In the genomic region with DNA sequence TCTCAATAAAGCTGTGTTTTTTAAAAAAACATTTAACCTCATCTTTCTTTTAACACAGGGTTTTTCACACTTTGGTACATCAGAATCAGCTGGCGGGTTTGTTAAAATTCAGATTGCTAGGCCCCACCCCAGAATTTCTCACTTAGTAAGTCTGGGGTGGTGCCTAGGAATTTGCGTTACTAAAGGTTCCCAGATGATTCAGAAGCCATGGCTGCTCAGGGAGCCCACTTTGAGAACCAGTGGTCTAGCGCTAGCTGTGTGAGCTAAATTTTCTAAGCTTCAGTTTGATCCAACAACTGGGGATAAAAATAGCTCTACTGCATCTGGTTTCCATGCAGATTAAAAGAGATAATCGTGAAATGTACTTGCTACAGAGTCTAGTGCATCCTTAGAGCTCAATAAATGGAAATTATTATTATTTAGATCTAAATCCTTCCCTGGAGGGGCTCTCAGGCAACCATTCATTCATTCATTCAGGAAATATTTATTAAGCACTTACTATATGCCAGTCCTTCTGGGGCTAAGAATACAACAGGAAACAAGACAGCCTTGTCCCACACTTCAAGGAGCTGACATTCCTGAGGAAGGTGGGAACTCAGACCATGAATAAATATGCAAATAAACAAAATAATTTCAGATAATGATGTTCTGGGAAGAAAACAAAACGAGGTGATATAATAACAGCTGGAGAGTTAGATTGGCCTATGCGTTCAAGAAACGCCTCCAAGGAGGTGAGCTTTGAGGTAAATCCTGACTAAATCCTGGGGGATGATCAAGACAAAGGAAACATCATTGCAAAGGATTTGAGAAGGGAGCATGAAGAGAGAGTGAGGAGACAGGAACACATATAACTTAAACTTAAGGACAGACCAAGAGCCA, we compare ENCODE assay signal across 17 cellular contexts. TPM values are rescaled to one million over a fixed set of nuclear protein-coding genes. Genes with fewer than 3 reads are reported as not detected.
DNase-seq lines count a peak whose midpoint lies in the region; ATAC-seq and TF ChIP-seq lines count a peak whose summit lies in the region.
"Had no signal": no experiment of that assay in that cellular context is flagged by ENCODE, and none has a peak within 500 bp of the region (broad histone marks: within the 10 kb centered on the region; RNA-seq: fewer than 3 reads in every experiment).

No MANE protein-coding gene starts in this region.

- POLR2A ChIA-PET in PC-9 (lab: Charles Lee; ENCODE audit: unreplicated experiment): interaction anchor here (0.6 to 0.7 kb wide), 2 partner anchors 20 to 32 kb away, joined by 3 to 9 read pairs; no protein-coding TSS in a partner anchor

- no peak for TF ChIP-seq CTCF in AG10803 (conservative IDR thresholded peaks at IDR 0.05; ENCODE audit: low read length)
- TF ChIP-seq CTCF in PC-9 (conservative IDR thresholded peaks at IDR 0.05): no peak
- no peak for TF ChIP-seq CTCF in fibroblast of lung (conservative IDR thresholded peaks at IDR 0.05 in 1 of 2, IDR thresholded peaks at IDR 0.05 in 1 of 2; ENCODE audit: low read depth in 1 of 2, low read length in 2 of 2)
- no peak for TF ChIP-seq CTCF in progenitor cell of endocrine pancreas (IDR thresholded peaks at IDR 0.05; ENCODE audit: unreplicated experiment)

- no peaks in the 10 kb centered on the region for H3K4me1 Mint-ChIP-seq in progenitor cell of endocrine pancreas (ENCODE audit: low read depth)
- H3K4me1 Mint-ChIP-seq: activated naive CD8-positive, alpha-beta T cell treated with anti-CD3 and anti-CD28 coated beads, Interleukin-2, amount 10 ng/mL, durations not matched to agents 7 days and 5 days had no signal

- H2AFZ ChIP-seq in PC-9: no peak overlapping the region
- no peak overlapping the region for H2AFZ ChIP-seq in fibroblast of lung (ENCODE audit: low read length)

- BruUV-seq in PC-9 (replicated peaks; lab: Mats Ljungman, UMichigan): TSS peak; percentile 90

- no peaks in the 10 kb centered on the region for H3K79me2 ChIP-seq in PC-9 (ENCODE audit: low read depth)
- no peaks in the 10 kb centered on the region for H3K79me2 ChIP-seq in fibroblast of lung (ENCODE audit: control insufficient read depth, insufficient read depth, low read length)

- no peaks in the 10 kb centered on the region for H3K9me3 Mint-ChIP-seq in progenitor cell of endocrine pancreas (ENCODE audit: low read depth)
- H3K9me3 Mint-ChIP-seq: activated naive CD8-positive, alpha-beta T cell treated with anti-CD3 and anti-CD28 coated beads, Interleukin-2, amount 10 ng/mL, durations not matched to agents 7 days and 5 days had no signal

- H3K4me1 ChIP-seq in PC-9 (replicated peaks; ENCODE audit: insufficient read depth): peaks cover 35% of the 10 kb centered on the region
- peaks cover 5% of the 10 kb centered on the region for H3K4me1 ChIP-seq in fibroblast of lung (ENCODE audit: control insufficient read depth, extremely low read depth, insufficient read depth, low read length)
- H3K4me1 ChIP-seq: left ventricle myocardium inferior had no signal

- H3F3A ChIP-seq in PC-9 (ENCODE audit: insufficient read depth, low read depth): peaks cover 24% of the 10 kb centered on the region

- intact Hi-C loops in PC-9 (cut with micrococcal nuclease; ENCODE audit: unreplicated experiment): loop anchor here (2.0 kb wide), 1 partner anchor 39 kb away; the partner anchor contains the start of gene RPUSD3

- peak overlapping the region; percentile 73 for H3K4me2 ChIP-seq in PC-9
- peak overlapping the region; percentile 28 for H3K4me2 ChIP-seq in fibroblast of lung (ENCODE audit: extremely low read depth, insufficient read depth, low read length)
- H3K4me2 ChIP-seq: BLaER1 treated with 17β-estradiol and CSF1 and Interleukin-3, amounts not matched to agents 10 nM and 100 nM had no signal

- H3K27ac ChIP-seq in PC-9 (peak overlapping the region; percentile 93), fibroblast of lung (ENCODE audit: insufficient read depth, low read length) (peak overlapping the region; percentile 43)
- H3K27ac ChIP-seq: BLaER1 treated with 17β-estradiol and CSF1 and Interleukin-3, amounts not matched to agents 10 nM and 100 nM; left ventricle myocardium inferior; neutrophil; SK-N-MC had no signal

- H3K4me3 ChIP-seq in AG10803 (ENCODE audit: low read length) (no peak overlapping the region), PC-9 (peak overlapping the region; percentile 22; the same call in 1 of the 2 replicates), fibroblast of lung (replicated peaks in 1 of 4; ENCODE audit: control extremely low read depth in 1 of 4, insufficient read depth in 1 of 4, low read depth in 3 of 4, low read length in 4 of 4) (no peak overlapping the region)
- H3K4me3 ChIP-seq: BLaER1 treated with 17β-estradiol and CSF1 and Interleukin-3, amounts not matched to agents 10 nM and 100 nM; left ventricle myocardium inferior; SK-N-MC had no signal

- no peak overlapping the region for H3K9ac ChIP-seq in fibroblast of lung (ENCODE audit: insufficient read depth, low read length)
- H3K9ac ChIP-seq: BLaER1 treated with 17β-estradiol and CSF1 and Interleukin-3, amounts not matched to agents 10 nM and 100 nM had no signal

- no peak overlapping the region for H3K4me3 Mint-ChIP-seq in progenitor cell of endocrine pancreas (ENCODE audit: low read depth)
- H3K4me3 Mint-ChIP-seq: activated naive CD8-positive, alpha-beta T cell treated with anti-CD3 and anti-CD28 coated beads, Interleukin-2, amount 10 ng/mL, durations not matched to agents 7 days and 5 days had no signal

- DNase-seq in AG10803 (ENCODE audit: low read depth) (peak; percentile 65), PC-9 (no peak), fibroblast of lung (ENCODE audit: low read depth in 2 of 2) (peak; percentile 36 to 57), progenitor cell of endocrine pancreas (ENCODE audit: low spot score, unreplicated experiment) (no peak), NCI-H2196 treated with DMSO at 0.1 percent for 48 hours (lab: John Stamatoyannopoulos, UW; ENCODE audit: unreplicated experiment) (no peak), DMS79 (lab: John Stamatoyannopoulos, UW) (no peak)
- no peak for DNase-seq in stimulated activated naive CD8-positive, alpha-beta T cell treated with anti-CD3 and anti-CD28 coated beads, Interleukin-15, Interleukin-2, amounts not matched to agents 100 U/mL and 50 U/mL, for 24 hours
- DNase-seq: activated CD4-positive, CD25-positive, alpha-beta regulatory T cell; activated naive CD8-positive, alpha-beta T cell treated with anti-CD3 and anti-CD28 coated beads, Interleukin-2, amount 10 ng/mL, durations not matched to agents 7 days and 5 days; KBM-7; left ventricle myocardium inferior; NCI-H1930 had no signal

- H4K20me1 ChIP-seq in PC-9 (ENCODE audit: insufficient read depth) (no peaks in the 10 kb centered on the region), fibroblast of lung (ENCODE audit: control insufficient read depth, extremely low read depth, insufficient read depth, low read length) (no peaks in the 10 kb centered on the region)
- H4K20me1 ChIP-seq: BLaER1 treated with 17β-estradiol and CSF1 and Interleukin-3, amounts not matched to agents 10 nM and 100 nM had no signal

- no peak for ATAC-seq in HG03469 (IDR thresholded peaks at IDR 0.05; ENCODE audit: unreplicated experiment)
- no peak for ATAC-seq in stimulated activated naive CD8-positive, alpha-beta T cell treated with anti-CD3 and anti-CD28 coated beads, Interleukin-15, Interleukin-2, amounts not matched to agents 100 U/mL and 50 U/mL, for 24 hours

- H3K27me3 Mint-ChIP-seq in progenitor cell of endocrine pancreas: peaks cover 3% of the 10 kb centered on the region
- H3K27me3 Mint-ChIP-seq: activated naive CD8-positive, alpha-beta T cell treated with anti-CD3 and anti-CD28 coated beads, Interleukin-2, amount 10 ng/mL, durations not matched to agents 7 days and 5 days had no signal

- H3K9me2 ChIP-seq in PC-9 (ENCODE audit: insufficient read depth): no peaks in the 10 kb centered on the region

- CTCF ChIA-PET in PC-9 (lab: Charles Lee): interaction anchor here (0.7 kb wide), 2 partner anchors 15 to 49 kb away, joined by 4 to 19 read pairs; no protein-coding TSS in a partner anchor

- no peaks in the 10 kb centered on the region for H3K36me3 Mint-ChIP-seq in progenitor cell of endocrine pancreas (ENCODE audit: insufficient read depth)
- H3K36me3 Mint-ChIP-seq: activated naive CD8-positive, alpha-beta T cell treated with anti-CD3 and anti-CD28 coated beads, Interleukin-2, amount 10 ng/mL, durations not matched to agents 7 days and 5 days had no signal

- no peaks in the 10 kb centered on the region for H3K9me3 ChIP-seq in PC-9 (ENCODE audit: insufficient read depth, low read depth)
- H3K9me3 ChIP-seq in fibroblast of lung (ENCODE audit: control insufficient read depth, insufficient read depth, low read depth, low read length): no peaks in the 10 kb centered on the region
- H3K9me3 ChIP-seq: BLaER1 treated with 17β-estradiol and CSF1 and Interleukin-3, amounts not matched to agents 10 nM and 100 nM; left ventricle myocardium inferior; neutrophil had no signal

- H3K27me3 ChIP-seq in PC-9 (ENCODE audit: insufficient read depth, low read depth): no peaks in the 10 kb centered on the region
- no peaks in the 10 kb centered on the region for H3K27me3 ChIP-seq in fibroblast of lung (ENCODE audit: control insufficient read depth, insufficient read depth, low read length)
- H3K27me3 ChIP-seq: BLaER1 treated with 17β-estradiol and CSF1 and Interleukin-3, amounts not matched to agents 10 nM and 100 nM; neutrophil had no signal

- H3K27ac Mint-ChIP-seq in progenitor cell of endocrine pancreas: peak overlapping the region; percentile 29
- H3K27ac Mint-ChIP-seq: activated naive CD8-positive, alpha-beta T cell treated with anti-CD3 and anti-CD28 coated beads, Interleukin-2, amount 10 ng/mL, durations not matched to agents 7 days and 5 days had no signal

- H3K36me3 ChIP-seq in PC-9 (ENCODE audit: low read depth): no peaks in the 10 kb centered on the region
- no peaks in the 10 kb centered on the region for H3K36me3 ChIP-seq in fibroblast of lung (ENCODE audit: control insufficient read depth, insufficient read depth, low read length)
- H3K36me3 ChIP-seq: BLaER1 treated with 17β-estradiol and CSF1 and Interleukin-3, amounts not matched to agents 10 nM and 100 nM; left ventricle myocardium inferior; neutrophil had no signal

RNA-seq across cellular contexts. Expression of gene CIDEC, which starts 3.9 kb away (rescaled TPM):
- total RNA-seq in PC-9 (2021) (0.37 TPM in 1 of 2 replicates, not detected in the other), fibroblast of lung (0.17 TPM in 1 of 2 replicates, not detected in the other), progenitor cell of endocrine pancreas (not detected in 2 replicates)
- polyA plus RNA-seq in fibroblast of lung: 0.08 TPM in 1 of 2 replicates, not detected in the other
- not detected in 2 replicates for polyA plus RNA-seq in fibroblast of lung (2012)
- polyA minus RNA-seq in fibroblast of lung (ENCODE audit: low replicate concordance): not detected in 2 replicates
- total RNA-seq: activated naive CD8-positive, alpha-beta T cell treated with anti-CD3 and anti-CD28 coated beads, Interleukin-2, amount 10 ng/mL, durations not matched to agents 7 days and 5 days; dermis microvascular lymphatic vessel endothelial cell had no signal

RNA-seq across cellular contexts. Expression of gene JAGN1, which starts 6.5 kb away (rescaled TPM):
- total RNA-seq in PC-9 (2021): 46.7 and 52.4 TPM in 2 replicates
- total RNA-seq in fibroblast of lung: 30.6 and 33.9 TPM in 2 replicates
- polyA plus RNA-seq in fibroblast of lung: 36.6 and 44.9 TPM in 2 replicates
- 26.0 and 35.1 TPM in 2 replicates for polyA plus RNA-seq in fibroblast of lung (2012)
- polyA minus RNA-seq in fibroblast of lung (ENCODE audit: low replicate concordance): 31.1 and 42.0 TPM in 2 replicates
- total RNA-seq in progenitor cell of endocrine pancreas: 30.5 and 33.0 TPM in 2 replicates

RNA-seq across cellular contexts. Expression of gene IL17RE, which starts 18.7 kb away (rescaled TPM):
- 22.7 and 23.8 TPM in 2 replicates for total RNA-seq in PC-9 (2021)
- total RNA-seq in fibroblast of lung: 0.26 and 0.99 TPM in 2 replicates
- polyA plus RNA-seq in fibroblast of lung: 1.9 and 2.6 TPM in 2 replicates
- 2.0 and 3.1 TPM in 2 replicates for polyA plus RNA-seq in fibroblast of lung (2012)
- polyA minus RNA-seq in fibroblast of lung (ENCODE audit: low replicate concordance): 7.4 and 11.1 TPM in 2 replicates
- 4.9 and 7.0 TPM in 2 replicates for total RNA-seq in progenitor cell of endocrine pancreas

RNA-seq across cellular contexts. Expression of gene IL17RC, which starts 33.0 kb away (rescaled TPM):
- 45.0 and 54.6 TPM in 2 replicates for total RNA-seq in PC-9 (2021)
- 17.5 and 21.3 TPM in 2 replicates for total RNA-seq in fibroblast of lung
- 14.5 and 17.1 TPM in 2 replicates for polyA plus RNA-seq in fibroblast of lung
- 20.7 and 21.2 TPM in 2 replicates for polyA plus RNA-seq in fibroblast of lung (2012)
- polyA minus RNA-seq in fibroblast of lung (ENCODE audit: low replicate concordance): 46.9 and 57.3 TPM in 2 replicates
- total RNA-seq in progenitor cell of endocrine pancreas: 13.4 and 17.1 TPM in 2 replicates

RNA-seq across cellular contexts. Expression of gene RPUSD3, which starts 40.1 kb away (rescaled TPM):
- 53.2 and 57.7 TPM in 2 replicates for total RNA-seq in PC-9 (2021)
- 16.2 and 22.1 TPM in 2 replicates for total RNA-seq in fibroblast of lung
- polyA plus RNA-seq in fibroblast of lung: 17.3 and 29.9 TPM in 2 replicates
- 19.7 and 35.4 TPM in 2 replicates for polyA plus RNA-seq in fibroblast of lung (2012)
- polyA minus RNA-seq in fibroblast of lung (ENCODE audit: low replicate concordance): 26.0 and 51.6 TPM in 2 replicates
- 55.0 and 60.3 TPM in 2 replicates for total RNA-seq in progenitor cell of endocrine pancreas

Comparison
In these comparisons a context has a peak if more than half of its experiments do, and no peak if none do; other contexts are left out.
1. DNase-seq: peak in AG10803 (single experiment) and fibroblast of lung (2 of 2); none in PC-9 (0 of 2), progenitor cell of endocrine pancreas (single experiment), NCI-H2196 treated with DMSO at 0.1 percent for 48 hours (single experiment), DMS79 (single experiment) and stimulated activated naive CD8-positive, alpha-beta T cell treated with anti-CD3 and anti-CD28 coated beads, Interleukin-15, Interleukin-2, amounts not matched to agents 100 U/mL and 50 U/mL, for 24 hours (single experiment).